In genomic region chr6:5143625-5144311, GRCh38 we compare ENCODE assay signal across 8 cellular contexts. TPM values are rescaled to one million over a fixed set of nuclear protein-coding genes. Genes with fewer than 3 reads are reported as not detected.
DNase-seq lines count a peak whose midpoint lies in the region; ATAC-seq and TF ChIP-seq lines count a peak whose summit lies in the region.

No MANE protein-coding gene starts in this region.

- no peaks in the 10 kb centered on the region for H3K9me3 Mint-ChIP-seq in activated naive CD8-positive, alpha-beta T cell treated with anti-CD3 and anti-CD28 coated beads, Interleukin-2, amount 10 ng/mL, durations not matched to agents 7 days and 5 days

- DNase-seq in AG20443 (ENCODE audit: low spot score): peak; percentile 85
- peak; percentile 69 for DNase-seq in NCI-H146 (lab: John Stamatoyannopoulos, UW)
- DNase-seq in activated naive CD8-positive, alpha-beta T cell treated with anti-CD3 and anti-CD28 coated beads, Interleukin-2, amount 10 ng/mL, durations not matched to agents 7 days and 5 days: peak; percentile 86
- peak; percentile 79 to 91 (median 81) for DNase-seq in heart left ventricle
- peak; percentile 57 for DNase-seq in renal cortical epithelial cell (ENCODE audit: low read depth)

- H3K9me3 ChIP-seq in SU-DHL-6 (ENCODE audit: insufficient read depth, low read length) (no peaks in the 10 kb centered on the region), heart left ventricle (no peaks in the 10 kb centered on the region)

- no peaks in the 10 kb centered on the region for H3K36me3 Mint-ChIP-seq in activated naive CD8-positive, alpha-beta T cell treated with anti-CD3 and anti-CD28 coated beads, Interleukin-2, amount 10 ng/mL, durations not matched to agents 7 days and 5 days

- H3K36me3 ChIP-seq in SU-DHL-6 (ENCODE audit: low read length) (no peaks in the 10 kb centered on the region), heart left ventricle (no peaks in the 10 kb centered on the region)

- H3K9me2 ChIP-seq in SU-DHL-6 (replicated peaks; ENCODE audit: insufficient read depth, low read length): no peaks in the 10 kb centered on the region

- H3K4me1 ChIP-seq in heart left ventricle: peaks cover 0 to 7% (median 0%) of the 10 kb centered on the region in 12 donors

- intact Hi-C loops in heart left ventricle (cut with DNase I): loop anchor here (1.0 to 10.0 kb wide), 22 partner anchors 69 to 1404 kb away; partner anchors contain the start of genes FARS2 (in 2 of the 10) and LYRM4 (in 2 of the 10)

- no peak overlapping the region for H3K4me3 Mint-ChIP-seq in activated naive CD8-positive, alpha-beta T cell treated with anti-CD3 and anti-CD28 coated beads, Interleukin-2, amount 10 ng/mL, durations not matched to agents 7 days and 5 days

- no peaks in the 10 kb centered on the region for H3K27me3 ChIP-seq in SU-DHL-6 (ENCODE audit: low read length)
- no peaks in the 10 kb centered on the region for H3K27me3 ChIP-seq in heart left ventricle

- peak overlapping the region; percentile 42 for H3K27ac Mint-ChIP-seq in activated naive CD8-positive, alpha-beta T cell treated with anti-CD3 and anti-CD28 coated beads, Interleukin-2, amount 10 ng/mL, durations not matched to agents 7 days and 5 days

- H3K9ac ChIP-seq in SU-DHL-6 (ENCODE audit: low read length): no peak overlapping the region

- H4K20me1 ChIP-seq in SU-DHL-6 (ENCODE audit: low read depth, low read length): no peaks in the 10 kb centered on the region; the same call in 1 of the 2 replicates

- H3K4me2 ChIP-seq in SU-DHL-6 (ENCODE audit: low read depth, low read length, poor library complexity, severe bottlenecking): no peak overlapping the region

- H3K79me2 ChIP-seq in SU-DHL-6 (ENCODE audit: insufficient read depth, low read length): no peaks in the 10 kb centered on the region

- H3K4me3 ChIP-seq in SU-DHL-6 (ENCODE audit: insufficient read depth, low read length, poor library complexity, severe bottlenecking) (no peak overlapping the region), heart left ventricle (no peak overlapping the region)

- H3F3A ChIP-seq in SU-DHL-6 (ENCODE audit: insufficient read depth): no peaks in the 10 kb centered on the region

- peak; percentile 49 for ATAC-seq in GM21390 (IDR thresholded peaks at IDR 0.05; ENCODE audit: unreplicated experiment)
- ATAC-seq in activated naive CD8-positive, alpha-beta T cell treated with anti-CD3 and anti-CD28 coated beads, Interleukin-2, amount 10 ng/mL, durations not matched to agents 7 days and 5 days (ENCODE audit: low read depth): peak; percentile 70
- peak; percentile 53 to 85 (median 76) for ATAC-seq in heart left ventricle
- ATAC-seq in GM18502 (IDR thresholded peaks at IDR 0.05; ENCODE audit: poor library complexity, unreplicated experiment): no peak

- peaks cover 5% of the 10 kb centered on the region for H3K4me1 Mint-ChIP-seq in activated naive CD8-positive, alpha-beta T cell treated with anti-CD3 and anti-CD28 coated beads, Interleukin-2, amount 10 ng/mL, durations not matched to agents 7 days and 5 days

- no peak overlapping the region for H2AFZ ChIP-seq in SU-DHL-6 (ENCODE audit: low read depth, low read length, severe bottlenecking)

- WGBS in heart left ventricle, 4 donors: 42 to 44% (median 43%) methylated on average over 9 of the region's 9 CpGs

- H3K27ac ChIP-seq in SU-DHL-6 (ENCODE audit: low read depth, low read length): no peak overlapping the region
- H3K27ac ChIP-seq in heart left ventricle: no peak overlapping the region

- no peak for TF ChIP-seq POLR2A in heart left ventricle (IDR thresholded peaks at IDR 0.05)

- POLR2A ChIA-PET in activated naive CD8-positive, alpha-beta T cell treated with anti-CD3 and anti-CD28 coated beads, Interleukin-2, amount 10 ng/mL, durations not matched to agents 7 days and 5 days (lab: Charles Lee): interaction anchor here (1.0 to 1.6 kb wide), 3 partner anchors 30 to 131 kb away, joined by 3 to 5 read pairs (median 3); no protein-coding TSS in a partner anchor

- TF ChIP-seq CTCF in SU-DHL-6 (IDR thresholded peaks at IDR 0.05; ENCODE audit: insufficient read depth, low read length, poor library complexity, severe bottlenecking): peak; percentile 91
- TF ChIP-seq CTCF in heart left ventricle (IDR thresholded peaks at IDR 0.05): peak; percentile 80 to 98 (median 92)

- no peaks in the 10 kb centered on the region for H3K27me3 Mint-ChIP-seq in activated naive CD8-positive, alpha-beta T cell treated with anti-CD3 and anti-CD28 coated beads, Interleukin-2, amount 10 ng/mL, durations not matched to agents 7 days and 5 days

RNA-seq across cellular contexts. Expression of gene PPP1R3G, which starts 58.6 kb away (rescaled TPM):
- under 1 TPM; 0.11 to 0.17 TPM for total RNA-seq in activated naive CD8-positive, alpha-beta T cell treated with anti-CD3 and anti-CD28 coated beads, Interleukin-2, amount 10 ng/mL, durations not matched to agents 7 days and 5 days
- 10 to 100 TPM in 4 of 9 donors, 1 to 10 TPM in 5; 5.8 to 12.3 (median 9.7) TPM for total RNA-seq in heart left ventricle
- 1 to 10 TPM; 5.4 to 8.0 TPM for polyA plus RNA-seq in heart left ventricle
- 4.7 and 6.3 TPM in 2 replicates for total RNA-seq in renal cortical epithelial cell
